In genomic region chr14:50875359-50876090, GRCh38 we compare ENCODE assay signal across 1 cellular context.
TF ChIP-seq lines count a peak whose summit lies in the region.

No MANE protein-coding gene starts in this region.

TF ChIP-seq in HepG2, 621 proteins besides CTCF, POLR2A, EP300 and RAD21 (continued from another document):
- TF ChIP-seq ZGPAT (CRISPR knock-in tag; IDR thresholded peaks at IDR 0.05) (peak; percentile 58), ARNTL (CRISPR knock-in tag; IDR thresholded peaks at IDR 0.05) (no peak), RBFOX2 (IDR thresholded peaks at IDR 0.05; ENCODE audit: low read depth, low read length) (no peak), AHDC1 (CRISPR knock-in tag; IDR thresholded peaks at IDR 0.05; ENCODE audit: borderline replicate concordance) (0 out of 2 replicates have a peak, but pooled peaks have one; percentile 9), AHR (CRISPR knock-in tag; IDR thresholded peaks at IDR 0.05) (no peak), FOXO4 (CRISPR knock-in tag; conservative IDR thresholded peaks at IDR 0.05) (no peak), SIX1 (CRISPR knock-in tag; IDR thresholded peaks at IDR 0.05; ENCODE audit: borderline replicate concordance) (peak; percentile 67; the same call in 1 of the 2 replicates), KMT2A (CRISPR knock-in tag; IDR thresholded peaks at IDR 0.05) (no peak), YEATS4 (CRISPR knock-in tag; IDR thresholded peaks at IDR 0.05; ENCODE audit: borderline replicate concordance) (no peak), RBAK (CRISPR knock-in tag; IDR thresholded peaks at IDR 0.05) (no peak), FOXP4 (CRISPR knock-in tag; IDR thresholded peaks at IDR 0.05) (peak; percentile 64; the same call in 1 of the 2 replicates), NFIC (IDR thresholded peaks at IDR 0.05; ENCODE audit: low read length) (no peak; the same call in 1 of the 2 replicates), ZBTB37 (CRISPR knock-in tag; IDR thresholded peaks at IDR 0.05) (peak; percentile 91), SMARCC2 (IDR thresholded peaks at IDR 0.05) (no peak), NR2F1 (CRISPR knock-in tag; IDR thresholded peaks at IDR 0.05) (peak; percentile 27 to 83; a peak in 2 of 4 replicates), FOXA3 (CRISPR knock-in tag; IDR thresholded peaks at IDR 0.05) (peak; percentile 51), ZMYM2 (CRISPR knock-in tag; IDR thresholded peaks at IDR 0.05) (0 out of 2 replicates have a peak, but pooled peaks have one; percentile 42), ZNF549 (CRISPR knock-in tag; IDR thresholded peaks at IDR 0.05) (no peak), EED (CRISPR knock-in tag; IDR thresholded peaks at IDR 0.05) (no peak), ZNF761 (CRISPR knock-in tag; conservative IDR thresholded peaks at IDR 0.05) (0 out of 2 replicates have a peak, but pooled peaks have one; percentile 35)
